Comparison of ENCODE assay signal across 8 cellular contexts in the genomic region with DNA sequence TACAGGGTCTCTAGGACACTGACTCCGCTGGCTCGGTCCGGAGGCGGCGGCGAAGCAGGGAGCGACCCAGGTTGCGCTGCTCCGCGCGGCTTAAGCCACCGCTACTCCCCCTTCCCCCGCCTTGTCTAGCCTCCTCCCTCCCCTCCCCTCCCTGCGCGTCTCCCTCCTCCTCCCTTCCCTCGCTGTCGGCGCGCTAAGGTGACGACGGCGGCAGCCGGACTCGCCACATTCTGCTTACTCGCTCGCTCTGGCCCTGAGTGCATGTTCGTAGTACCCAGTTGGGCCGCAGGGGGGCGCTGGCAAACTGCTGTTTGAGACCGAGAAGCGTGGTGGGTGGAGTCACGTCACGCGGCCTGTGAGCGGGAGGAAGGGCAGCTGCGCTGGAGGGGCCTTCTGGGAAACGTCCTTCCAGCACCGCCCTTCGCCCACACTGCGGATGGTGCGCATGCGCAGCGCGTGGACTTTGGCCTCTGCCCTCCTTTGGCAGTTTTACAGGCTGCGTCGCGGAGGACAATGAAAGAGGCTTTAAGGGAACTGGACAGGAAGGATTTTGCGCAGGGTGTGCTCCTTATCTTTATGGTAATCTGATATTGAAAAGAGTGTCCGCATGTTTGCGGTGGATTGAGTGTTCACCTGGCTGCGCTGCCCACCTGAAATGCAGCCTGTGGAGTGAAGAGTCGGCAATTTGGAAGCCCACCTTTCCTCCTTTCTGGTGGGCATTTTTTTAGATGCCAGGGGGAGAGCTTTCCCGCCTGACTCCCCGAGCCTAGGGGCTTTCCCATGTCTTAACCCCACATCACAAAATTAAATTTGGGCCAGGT. TPM values are rescaled to one million over a fixed set of nuclear protein-coding genes. Genes with fewer than 3 reads are reported as not detected.
DNase-seq lines count a peak whose midpoint lies in the region; ATAC-seq, FAIRE-seq and TF ChIP-seq lines count a peak whose summit lies in the region.

A gene with protein sequence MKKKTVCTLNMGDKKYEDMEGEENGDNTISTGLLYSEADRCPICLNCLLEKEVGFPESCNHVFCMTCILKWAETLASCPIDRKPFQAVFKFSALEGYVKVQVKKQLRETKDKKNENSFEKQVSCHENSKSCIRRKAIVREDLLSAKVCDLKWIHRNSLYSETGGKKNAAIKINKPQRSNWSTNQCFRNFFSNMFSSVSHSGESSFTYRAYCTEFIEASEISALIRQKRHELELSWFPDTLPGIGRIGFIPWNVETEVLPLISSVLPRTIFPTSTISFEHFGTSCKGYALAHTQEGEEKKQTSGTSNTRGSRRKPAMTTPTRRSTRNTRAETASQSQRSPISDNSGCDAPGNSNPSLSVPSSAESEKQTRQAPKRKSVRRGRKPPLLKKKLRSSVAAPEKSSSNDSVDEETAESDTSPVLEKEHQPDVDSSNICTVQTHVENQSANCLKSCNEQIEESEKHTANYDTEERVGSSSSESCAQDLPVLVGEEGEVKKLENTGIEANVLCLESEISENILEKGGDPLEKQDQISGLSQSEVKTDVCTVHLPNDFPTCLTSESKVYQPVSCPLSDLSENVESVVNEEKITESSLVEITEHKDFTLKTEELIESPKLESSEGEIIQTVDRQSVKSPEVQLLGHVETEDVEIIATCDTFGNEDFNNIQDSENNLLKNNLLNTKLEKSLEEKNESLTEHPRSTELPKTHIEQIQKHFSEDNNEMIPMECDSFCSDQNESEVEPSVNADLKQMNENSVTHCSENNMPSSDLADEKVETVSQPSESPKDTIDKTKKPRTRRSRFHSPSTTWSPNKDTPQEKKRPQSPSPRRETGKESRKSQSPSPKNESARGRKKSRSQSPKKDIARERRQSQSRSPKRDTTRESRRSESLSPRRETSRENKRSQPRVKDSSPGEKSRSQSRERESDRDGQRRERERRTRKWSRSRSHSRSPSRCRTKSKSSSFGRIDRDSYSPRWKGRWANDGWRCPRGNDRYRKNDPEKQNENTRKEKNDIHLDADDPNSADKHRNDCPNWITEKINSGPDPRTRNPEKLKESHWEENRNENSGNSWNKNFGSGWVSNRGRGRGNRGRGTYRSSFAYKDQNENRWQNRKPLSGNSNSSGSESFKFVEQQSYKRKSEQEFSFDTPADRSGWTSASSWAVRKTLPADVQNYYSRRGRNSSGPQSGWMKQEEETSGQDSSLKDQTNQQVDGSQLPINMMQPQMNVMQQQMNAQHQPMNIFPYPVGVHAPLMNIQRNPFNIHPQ (N-terminal part only) (minus strand): TSS at position 107 of the 821 bp plus-strand sequence. CDS start 26,407 bp downstream, outside the sequence.

- H3K36me3 ChIP-seq in adipocyte (ENCODE audit: control insufficient read depth, insufficient read depth, low read length, severe bottlenecking) (peaks cover 11% of the 10 kb centered on the region), cardiac muscle cell (no peaks in the 10 kb centered on the region), parathyroid adenoma (ENCODE audit: control insufficient read depth, insufficient read depth, low read length) (no peaks in the 10 kb centered on the region), tibial nerve (no peaks in the 10 kb centered on the region)

- peak; percentile 100 for FAIRE-seq in GM12891 (lab: Jason Lieb, UNC)

- H3K4me1 ChIP-seq in adipocyte (ENCODE audit: control insufficient read depth, insufficient read depth, low read length) (peaks cover 33% of the 10 kb centered on the region), cardiac muscle cell (ENCODE audit: low read depth) (peaks cover 32% of the 10 kb centered on the region), parathyroid adenoma (peaks cover 19% of the 10 kb centered on the region), tibial nerve (peaks cover 0 to 53% (median 31%) of the 10 kb centered on the region in 4 donors)

- TF ChIP-seq POLR2A in GM12891 (IDR thresholded peaks at IDR 0.05; ENCODE audit: low read depth, low read length) (peak; percentile 59; the same call in 1 of the 2 replicates), tibial nerve (IDR thresholded peaks at IDR 0.05) (peak; percentile 66 to 78)

- peak within 1 kb of the TSS; percentile 97 for H2AFZ ChIP-seq in parathyroid adenoma

- peak; percentile 93 for TF ChIP-seq CTCF in cardiac muscle cell (IDR thresholded peaks at IDR 0.05; ENCODE audit: low read depth, low read length)
- peak; percentile 99 for TF ChIP-seq CTCF in parathyroid adenoma (IDR thresholded peaks at IDR 0.05)
- TF ChIP-seq CTCF in tibial nerve (IDR thresholded peaks at IDR 0.05) = peak; percentile 95 to 100 (median 99)

- WGBS in tibial nerve, 2 donors = 0 to 1% methylated on average over 47 to 54 of the region's 54 CpGs

- ATAC-seq in HG02840 (IDR thresholded peaks at IDR 0.05; ENCODE audit: low FRiP score, unreplicated experiment) = peak; percentile 69

- H3K4me3 ChIP-seq in adipocyte (ENCODE audit: low read length) = peak within 1 kb of the TSS; percentile 98
- H3K4me3 ChIP-seq in cardiac muscle cell = peak within 1 kb of the TSS; percentile 75
- peak within 1 kb of the TSS; percentile 95 for H3K4me3 ChIP-seq in parathyroid adenoma (ENCODE audit: low read depth, low read length)
- H3K4me3 ChIP-seq in tibial nerve = peak within 1 kb of the TSS; percentile 72 to 87 (median 80)

- peak within 1 kb of the TSS; percentile 93 for H3K4me2 ChIP-seq in parathyroid adenoma (ENCODE audit: low read length)

- peak; percentile 80 for DNase-seq in GM12891 (ENCODE audit: insufficient read length, low spot score)
- DNase-seq in NCI-H1436 (lab: John Stamatoyannopoulos, UW) = peak; percentile 99
- DNase-seq in T follicular helper cell (ENCODE audit: low read depth) = peak; percentile 100
- DNase-seq in adipocyte (ENCODE audit: low read depth) = peak; percentile 100
- peak; percentile 98 to 100 for DNase-seq in cardiac muscle cell (ENCODE audit: low read depth in 1 of 2, low spot score in 1 of 2)
- DNase-seq in tibial nerve (ENCODE audit: low spot score in 2 of 2) = peak; percentile 100

- TF ChIP-seq EP300 in tibial nerve (IDR thresholded peaks at IDR 0.05) = peak; percentile 76 to 96

- H3K27me3 ChIP-seq in adipocyte (replicated peaks; ENCODE audit: control insufficient read depth, insufficient read depth, low read length) = no peaks in the 10 kb centered on the region
- H3K27me3 ChIP-seq in cardiac muscle cell = no peaks in the 10 kb centered on the region
- no peaks in the 10 kb centered on the region for H3K27me3 ChIP-seq in parathyroid adenoma (ENCODE audit: control insufficient read depth, insufficient read depth, low read length)
- no peaks in the 10 kb centered on the region for H3K27me3 ChIP-seq in tibial nerve

- H3K79me2 ChIP-seq in parathyroid adenoma = peaks cover 29% of the 10 kb centered on the region

- H3K9ac ChIP-seq in adipocyte (ENCODE audit: low read length) = peak within 1 kb of the TSS; percentile 99
- peak within 1 kb of the TSS; percentile 98 for H3K9ac ChIP-seq in parathyroid adenoma

- H3K9me3 ChIP-seq in adipocyte (ENCODE audit: control insufficient read depth, low read length) (no peaks in the 10 kb centered on the region), cardiac muscle cell (ENCODE audit: low read depth) (no peaks in the 10 kb centered on the region), parathyroid adenoma (ENCODE audit: control insufficient read depth, low read length) (no peaks in the 10 kb centered on the region), tibial nerve (no peaks in the 10 kb centered on the region)

- H3K27ac ChIP-seq in cardiac muscle cell (peak within 1 kb of the TSS; percentile 98), parathyroid adenoma (peak within 1 kb of the TSS; percentile 93), tibial nerve (peak within 1 kb of the TSS; percentile 95 to 100 (median 98))

TF ChIP-seq in GM12891, 5 proteins besides CTCF, POLR2A, EP300 and RAD21:
- TF ChIP-seq TAF1 (IDR thresholded peaks at IDR 0.05; ENCODE audit: low read depth, low read length) (peak; percentile 74), POU2F2 (IDR thresholded peaks at IDR 0.05; ENCODE audit: low read depth, low read length) (no peak), POLR2AphosphoS5 (IDR thresholded peaks at IDR 0.05; ENCODE audit: low read depth, low read length) (peak; percentile 78), PAX5 (IDR thresholded peaks at IDR 0.05; ENCODE audit: insufficient read depth, low read length, severe bottlenecking) (no peak), SPI1 (IDR thresholded peaks at IDR 0.05; ENCODE audit: low read depth, low read length) (peak; percentile 32; the same call in 1 of the 2 replicates)

RNA-seq across cellular contexts. Expression of the gene that starts here (rescaled TPM):
- 50.9 TPM for polyA plus RNA-seq in GM12891 (2012; ENCODE audit: low read depth, missing spikeins)
- 81.5 and 129 TPM in 2 replicates for total RNA-seq in cardiac muscle cell
- polyA plus RNA-seq in cardiac muscle cell = 57.3 and 83.4 TPM in 2 replicates
- 100 to 1,000 TPM; 114 to 169 (median 144) TPM for total RNA-seq in tibial nerve

Comparison
In these comparisons a context has a peak if more than half of its experiments do, and no peak if none do; other contexts are left out.
1. Peak in every context shown above with its lines: DNase-seq, ATAC-seq, H3K4me3 ChIP-seq and H3K27ac ChIP-seq.